8 cellular contexts compared by ENCODE assay signal in the genomic region with DNA sequence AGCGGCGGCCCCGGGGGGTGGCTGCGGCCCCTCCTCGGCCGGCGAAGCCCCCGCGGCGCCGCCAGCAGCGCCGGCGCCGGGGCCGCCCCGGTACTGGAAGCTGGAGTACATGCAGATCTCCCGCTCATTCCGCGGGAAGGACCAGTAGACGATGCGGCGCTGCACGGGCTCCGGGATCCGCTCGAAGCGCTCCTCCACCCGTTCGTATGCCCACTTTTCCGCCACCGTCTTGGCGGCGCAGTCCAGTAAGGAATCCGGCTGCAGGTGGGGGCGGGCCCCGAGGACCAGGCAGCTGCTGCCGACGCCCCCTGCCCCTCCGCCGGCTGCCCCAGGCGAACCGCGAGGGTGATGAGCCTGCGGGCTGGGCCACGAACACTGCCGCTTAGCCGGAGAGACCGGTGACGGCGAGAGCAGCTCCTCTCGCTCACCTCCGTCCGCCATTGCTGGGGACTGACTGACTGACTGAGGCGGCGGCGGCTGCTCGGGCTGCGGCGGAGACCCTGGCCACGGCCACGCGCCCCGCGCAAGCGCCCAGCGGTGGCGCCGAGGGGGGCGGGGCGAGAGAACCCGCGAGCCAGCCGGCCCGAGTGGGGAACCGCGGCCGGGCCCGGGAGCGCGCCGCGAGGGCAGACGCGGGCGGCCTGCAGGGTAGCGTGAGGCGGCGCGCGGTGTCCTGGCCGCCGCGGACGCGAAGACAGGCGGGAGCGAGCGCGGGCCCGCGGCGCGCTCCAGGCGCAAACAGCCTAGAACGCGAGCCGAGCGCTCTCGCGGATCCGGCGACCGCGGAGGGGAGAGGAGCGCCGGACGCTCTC.
DNase-seq lines count a peak whose midpoint lies in the region; ATAC-seq lines count a peak whose summit lies in the region.

A gene (minus strand): TSS at position 696 of the 812 bp plus-strand sequence. CDS start 255 bp downstream, at position 441.

- DNase-seq in DMS 273 (lab: John Stamatoyannopoulos, UW; ENCODE audit: unreplicated experiment) (peak; percentile 92), NCI-H1105 (lab: John Stamatoyannopoulos, UW) (peak; percentile 78), islet precursor cell (peak; percentile 78)
- peak; percentile 16 for DNase-seq in activated CD4-positive, CD25-positive, alpha-beta regulatory T cell treated with anti-CD3 and anti-CD28 coated beads, Interleukin-2, amount 50 U/mL, for 16 hours (ENCODE audit: low read depth, low spot score)
- DNase-seq in central memory CD4-positive, alpha-beta T cell: peak; percentile 71
- DNase-seq in stimulated activated CD4-positive, alpha-beta T cell treated with anti-CD3 and anti-CD28 coated beads, Interleukin-12 subunit alpha, Interleukin-12 subunit beta, amount 100 ng/mL, for 24 hours (ENCODE audit: low read depth in 2 of 2): peak; percentile 16 to 47

- ATAC-seq in GM21723 (IDR thresholded peaks at IDR 0.05; ENCODE audit: unreplicated experiment) (peak; percentile 83), HG03139 (IDR thresholded peaks at IDR 0.05; ENCODE audit: unreplicated experiment) (no peak)

Comparison
In these comparisons a context has a peak if more than half of its experiments do, and no peak if none do; other contexts are left out.
1. DNase-seq: peak in every context shown above with its lines; median percentile 92 in DMS 273; 78 in NCI-H1105; 78 in islet precursor cell; 71 in central memory CD4-positive, alpha-beta T cell; 32 in stimulated activated CD4-positive, alpha-beta T cell treated with anti-CD3 and anti-CD28 coated beads, Interleukin-12 subunit alpha, Interleukin-12 subunit beta, amount 100 ng/mL, for 24 hours; 16 in activated CD4-positive, CD25-positive, alpha-beta regulatory T cell treated with anti-CD3 and anti-CD28 coated beads, Interleukin-2, amount 50 U/mL, for 16 hours.